ENCODE assay signal across 32 cellular contexts in genomic region chr4:167230744-167231143, GRCh38. TPM values are rescaled to one million over a fixed set of nuclear protein-coding genes. Genes with fewer than 3 reads are reported as not detected.
"Had no signal": no experiment of that assay in that cellular context is flagged by ENCODE, and none has a peak within 500 bp of the region (broad histone marks: within the 10 kb centered on the region; RNA-seq: fewer than 3 reads in every experiment).

No MANE protein-coding gene starts in this region.

- H3K9me3 Mint-ChIP-seq: activated CD4-positive, alpha-beta memory T cell treated with anti-CD3 and anti-CD28 coated beads, Interleukin-2, amount 10 ng/mL, durations not matched to agents 7 days and 5 days; activated CD4-positive, alpha-beta T cell treated with anti-CD3 and anti-CD28 coated beads, Interleukin-2, amount 10 ng/mL, durations not matched to agents 7 days and 5 days; activated naive CD4-positive, alpha-beta T cell treated with anti-CD3 and anti-CD28 coated beads, Interleukin-2, amount 10 ng/mL, durations not matched to agents 7 days and 5 days; activated naive CD4-positive, alpha-beta T cell treated with anti-CD3 and anti-CD28 coated beads, Interleukin-2, amount 50 U/mL, for 72 hours; activated naive CD8-positive, alpha-beta T cell treated with anti-CD3 and anti-CD28 coated beads, Interleukin-2, amount 10 ng/mL, durations not matched to agents 7 days and 5 days; activated T-cell treated with anti-CD3 and anti-CD28 coated beads, Interleukin-2, amount 50 U/mL, for 24 hours; activated T-cell treated with anti-CD3 and anti-CD28 coated beads, Interleukin-2, amount 50 U/mL, for 72 hours; brain had no signal

- ATAC-seq: activated naive CD4-positive, alpha-beta T cell treated with anti-CD3 and anti-CD28 coated beads, Interleukin-2, amount 50 U/mL, for 72 hours; activated T-cell treated with anti-CD3 and anti-CD28 coated beads, Interleukin-2, amount 50 U/mL, for 72 hours; effector memory CD8-positive, alpha-beta T cell; foreskin keratinocyte; gastrocnemius medialis had no signal

- H3K4me3 Mint-ChIP-seq: activated CD4-positive, alpha-beta memory T cell treated with anti-CD3 and anti-CD28 coated beads, Interleukin-2, amount 10 ng/mL, durations not matched to agents 7 days and 5 days; activated CD4-positive, alpha-beta T cell treated with anti-CD3 and anti-CD28 coated beads, Interleukin-2, amount 10 ng/mL, durations not matched to agents 7 days and 5 days; activated naive CD4-positive, alpha-beta T cell treated with anti-CD3 and anti-CD28 coated beads, Interleukin-2, amount 10 ng/mL, durations not matched to agents 7 days and 5 days; activated naive CD8-positive, alpha-beta T cell treated with anti-CD3 and anti-CD28 coated beads, Interleukin-2, amount 10 ng/mL, durations not matched to agents 7 days and 5 days; activated T-cell treated with anti-CD3 and anti-CD28 coated beads, Interleukin-2, amount 50 U/mL, for 24 hours; activated T-cell treated with anti-CD3 and anti-CD28 coated beads, Interleukin-2, amount 50 U/mL, for 72 hours; brain; effector memory CD8-positive, alpha-beta T cell had no signal

- H3K27me3 ChIP-seq: ascending aorta had no signal

- H3K36me3 ChIP-seq: ascending aorta, breast epithelium, cardiac muscle cell, colonic mucosa, esophagus muscularis mucosa, gastrocnemius medialis had no signal

- H3K4me1 ChIP-seq: colonic mucosa, foreskin keratinocyte had no signal

- H3K36me3 Mint-ChIP-seq: activated naive CD4-positive, alpha-beta T cell treated with anti-CD3 and anti-CD28 coated beads, Interleukin-2, amount 10 ng/mL, durations not matched to agents 7 days and 5 days; activated naive CD8-positive, alpha-beta T cell treated with anti-CD3 and anti-CD28 coated beads, Interleukin-2, amount 10 ng/mL, durations not matched to agents 7 days and 5 days; brain had no signal

- DNase-seq: activated CD4-positive, alpha-beta memory T cell treated with anti-CD3 and anti-CD28 coated beads, Interleukin-2, amount 10 ng/mL, durations not matched to agents 7 days and 5 days; activated CD4-positive, alpha-beta T cell treated with anti-CD3 and anti-CD28 coated beads for 4 hours; activated CD4-positive, alpha-beta T cell treated with anti-CD3 and anti-CD28 coated beads, Interleukin-2, amount 10 ng/mL, durations not matched to agents 7 days and 5 days; activated CD4-positive, alpha-beta T cell treated with anti-CD3 and anti-CD28 coated beads, Interleukin-2, amount 50 U/mL, for 4 hours; activated CD4-positive, CD25-positive, alpha-beta regulatory T cell; activated CD4-positive, CD25-positive, alpha-beta regulatory T cell treated with anti-CD3 and anti-CD28 coated beads, Interleukin-2, amount 50 U/mL, for 72 hours; activated CD8-positive, alpha-beta memory T cell treated with anti-CD3 and anti-CD28 coated beads, Interleukin-2, amount 50 U/mL, for 48 hours; activated gamma-delta T cell; activated naive CD4-positive, alpha-beta T cell; activated naive CD4-positive, alpha-beta T cell treated with anti-CD3 and anti-CD28 coated beads, Interleukin-2, amount 10 ng/mL, durations not matched to agents 7 days and 5 days; activated naive CD8-positive, alpha-beta T cell treated with anti-CD3 and anti-CD28 coated beads, Interleukin-2, amount 10 ng/mL, durations not matched to agents 7 days and 5 days; activated T-cell treated with anti-CD3 and anti-CD28 coated beads for 4 hours; activated T-cell treated with anti-CD3 and anti-CD28 coated beads, Interleukin-2, amount 50 U/mL, for 24 hours; activated T-cell treated with anti-CD3 and anti-CD28 coated beads, Interleukin-2, amount 50 U/mL, for 72 hours; central memory CD4-positive, alpha-beta T cell; cerebellar nuclear complex; colonic mucosa; effector CD4-positive, alpha-beta T cell; effector memory CD8-positive, alpha-beta T cell; erythroblast; foreskin keratinocyte; gastrocnemius medialis; glutamatergic neuron; T-helper 2 cell had no signal

- H3K9me3 ChIP-seq: ascending aorta, breast epithelium, colonic mucosa, esophagus muscularis mucosa, gastrocnemius medialis had no signal

- H3K27ac Mint-ChIP-seq: activated CD4-positive, alpha-beta memory T cell treated with anti-CD3 and anti-CD28 coated beads, Interleukin-2, amount 10 ng/mL, durations not matched to agents 7 days and 5 days; activated CD4-positive, alpha-beta T cell treated with anti-CD3 and anti-CD28 coated beads, Interleukin-2, amount 10 ng/mL, durations not matched to agents 7 days and 5 days; activated naive CD4-positive, alpha-beta T cell treated with anti-CD3 and anti-CD28 coated beads, Interleukin-2, amount 10 ng/mL, durations not matched to agents 7 days and 5 days; activated naive CD4-positive, alpha-beta T cell treated with anti-CD3 and anti-CD28 coated beads, Interleukin-2, amount 50 U/mL, for 72 hours; activated naive CD8-positive, alpha-beta T cell treated with anti-CD3 and anti-CD28 coated beads, Interleukin-2, amount 10 ng/mL, durations not matched to agents 7 days and 5 days; activated T-cell treated with anti-CD3 and anti-CD28 coated beads, Interleukin-2, amount 50 U/mL, for 24 hours; activated T-cell treated with anti-CD3 and anti-CD28 coated beads, Interleukin-2, amount 50 U/mL, for 72 hours; brain; effector memory CD8-positive, alpha-beta T cell had no signal

- H3K4me3 ChIP-seq: ascending aorta, breast epithelium, cardiac muscle cell, colonic mucosa, esophagus muscularis mucosa, gastrocnemius medialis had no signal

- H3K27ac ChIP-seq: ascending aorta, breast epithelium, cardiac muscle cell, colonic mucosa, esophagus muscularis mucosa, foreskin keratinocyte, gastrocnemius medialis had no signal

RNA-seq across cellular contexts. Expression of gene SPOCK3, which starts 3.5 kb away (rescaled TPM):
- total RNA-seq: activated CD4-positive, alpha-beta memory T cell treated with anti-CD3 and anti-CD28 coated beads, Interleukin-2, amount 10 ng/mL, durations not matched to agents 7 days and 5 days; activated CD4-positive, alpha-beta T cell treated with anti-CD3 and anti-CD28 coated beads, Interleukin-2, amount 10 ng/mL, durations not matched to agents 7 days and 5 days; activated naive CD4-positive, alpha-beta T cell treated with anti-CD3 and anti-CD28 coated beads, Interleukin-2, amount 50 U/mL, for 72 hours; activated naive CD8-positive, alpha-beta T cell treated with anti-CD3 and anti-CD28 coated beads, Interleukin-2, amount 10 ng/mL, durations not matched to agents 7 days and 5 days; activated T-cell treated with anti-CD3 and anti-CD28 coated beads, Interleukin-2, amount 50 U/mL, for 72 hours; ascending aorta; dermis microvascular lymphatic vessel endothelial cell; foreskin keratinocyte; T-helper 1 cell treated with Interleukin-12 subunit alpha and Interleukin-12 subunit beta and Interleukin-4 antibody, amounts not matched to agents 30 ng/mL and 1 ng/mL, for 36 hours had no signal
